ENCODE assay signal across 10 cellular contexts in the genomic region with DNA sequence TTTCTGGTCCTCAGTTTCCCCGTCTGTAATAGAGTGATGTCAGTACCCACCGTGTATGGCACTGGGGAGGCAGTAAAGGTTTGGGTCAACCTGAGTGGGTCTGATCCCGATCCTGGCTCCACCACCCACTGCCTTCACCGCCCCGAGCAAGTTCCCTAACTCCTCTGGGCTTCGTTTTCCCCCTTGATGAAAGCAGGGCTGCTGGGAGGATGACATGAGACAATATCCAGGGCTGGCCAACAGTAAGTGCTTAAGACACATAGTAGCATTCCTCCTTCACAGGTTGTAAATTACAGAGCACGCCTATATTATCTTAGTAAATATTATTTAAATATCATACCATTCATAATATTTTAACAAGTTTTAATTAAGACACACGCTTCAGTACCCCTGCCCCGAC. TPM values are rescaled to one million over a fixed set of nuclear protein-coding genes. Genes with fewer than 3 reads are reported as not detected.
DNase-seq lines count a peak whose midpoint lies in the region; ATAC-seq and TF ChIP-seq lines count a peak whose summit lies in the region.
"Had no signal": no experiment of that assay in that cellular context is flagged by ENCODE, and none has a peak within 500 bp of the region (broad histone marks: within the 10 kb centered on the region; RNA-seq: fewer than 3 reads in every experiment).

No MANE protein-coding gene starts in this region.

- TSS peak; percentile 40 for BruUV-seq in MCF 10A (replicated peaks; lab: Mats Ljungman, UMichigan)

- DNase-seq in activated naive CD4-positive, alpha-beta T cell treated with anti-CD3 and anti-CD28 coated beads for 36 hours = no peak
- no peak for DNase-seq in activated naive CD4-positive, alpha-beta T cell treated with anti-CD3 and anti-CD28 coated beads, Interleukin-2, amount 50 U/mL, for 72 hours (ENCODE audit: low spot score in 2 of 2)
- DNase-seq in MCF 10A (ENCODE audit: unreplicated experiment) (no peak), left colon (no peak)
- DNase-seq: NCI-H1694 treated with DMSO at 0.1 percent for 48 hours, SIG-M5 had no signal

- H3K27me3 Mint-ChIP-seq in activated naive CD4-positive, alpha-beta T cell treated with anti-CD3 and anti-CD28 coated beads for 36 hours (ENCODE audit: low read depth) = no peaks in the 10 kb centered on the region
- no peaks in the 10 kb centered on the region for H3K27me3 Mint-ChIP-seq in MCF 10A (ENCODE audit: insufficient read depth, unreplicated experiment)

- peak overlapping the region; percentile 56 for H3K27ac ChIP-seq in thymus (ENCODE audit: low read depth)

- ATAC-seq in activated naive CD4-positive, alpha-beta T cell treated with anti-CD3 and anti-CD28 coated beads, Interleukin-2, amount 50 U/mL, for 72 hours = no peak
- ATAC-seq in left colon (peak; percentile 32), HG02763 (IDR thresholded peaks at IDR 0.05; ENCODE audit: unreplicated experiment) (no peak), HG03280 (IDR thresholded peaks at IDR 0.05; ENCODE audit: unreplicated experiment) (no peak), HG03457 (IDR thresholded peaks at IDR 0.05; ENCODE audit: unreplicated experiment) (no peak)

- TF ChIP-seq CTCF in MCF 10A (IDR thresholded peaks at IDR 0.05; ENCODE audit: unreplicated experiment) = no peak

- WGBS in thymus = 76% methylated on average over 9 of the region's 9 CpGs

- H3K9me3 ChIP-seq in thymus (ENCODE audit: control insufficient read depth) = no peaks in the 10 kb centered on the region

- H3K27ac Mint-ChIP-seq in activated naive CD4-positive, alpha-beta T cell treated with anti-CD3 and anti-CD28 coated beads for 36 hours = no peak overlapping the region
- H3K27ac Mint-ChIP-seq in activated naive CD4-positive, alpha-beta T cell treated with anti-CD3 and anti-CD28 coated beads, Interleukin-2, amount 50 U/mL, for 72 hours = no peak overlapping the region
- H3K27ac Mint-ChIP-seq in MCF 10A (ENCODE audit: low read depth, unreplicated experiment) = no peak overlapping the region

- CTCF ChIA-PET in activated naive CD4-positive, alpha-beta T cell treated with anti-CD3 and anti-CD28 coated beads for 36 hours (lab: Charles Lee) = interaction anchor here (1.1 to 1.7 kb wide), 4 partner anchors 16 to 300 kb away, joined by 4 to 7 read pairs (median 4); no protein-coding TSS in a partner anchor
- CTCF ChIA-PET in MCF 10A (lab: Yijun Ruan, JAX) = interaction anchor here (0.6 to 2.4 kb wide), 5 partner anchors 11 to 1898 kb away, joined by 3 to 19 read pairs (median 4); no protein-coding TSS in a partner anchor

- H3K4me3 Mint-ChIP-seq in activated naive CD4-positive, alpha-beta T cell treated with anti-CD3 and anti-CD28 coated beads for 36 hours = peak overlapping the region; percentile 60
- peak overlapping the region; percentile 84 for H3K4me3 Mint-ChIP-seq in MCF 10A (ENCODE audit: unreplicated experiment)

- peaks cover 4% of the 10 kb centered on the region for H3K4me1 ChIP-seq in thymus (ENCODE audit: control insufficient read depth, insufficient read depth, low read length)

- POLR2A ChIA-PET in MCF 10A (lab: Yijun Ruan, JAX) = interaction anchor here (0.7 to 1.8 kb wide), 4 partner anchors 17 to 1132 kb away, joined by 3 to 13 read pairs (median 6); a partner anchor contains a TSS

- H3K4me3 ChIP-seq in thymus (ENCODE audit: low read length) = peak overlapping the region; percentile 37

- no peaks in the 10 kb centered on the region for H3K36me3 Mint-ChIP-seq in activated naive CD4-positive, alpha-beta T cell treated with anti-CD3 and anti-CD28 coated beads for 36 hours (ENCODE audit: low read depth)
- no peaks in the 10 kb centered on the region for H3K36me3 Mint-ChIP-seq in activated naive CD4-positive, alpha-beta T cell treated with anti-CD3 and anti-CD28 coated beads, Interleukin-2, amount 50 U/mL, for 72 hours
- H3K36me3 Mint-ChIP-seq in MCF 10A (ENCODE audit: insufficient read depth, unreplicated experiment) = no peaks in the 10 kb centered on the region

- peaks cover 11% of the 10 kb centered on the region for H3K27me3 ChIP-seq in thymus (ENCODE audit: control insufficient read depth, insufficient read depth)

- H3K9me3 Mint-ChIP-seq in activated naive CD4-positive, alpha-beta T cell treated with anti-CD3 and anti-CD28 coated beads for 36 hours = no peaks in the 10 kb centered on the region
- H3K9me3 Mint-ChIP-seq in activated naive CD4-positive, alpha-beta T cell treated with anti-CD3 and anti-CD28 coated beads, Interleukin-2, amount 50 U/mL, for 72 hours = no peaks in the 10 kb centered on the region
- H3K9me3 Mint-ChIP-seq in MCF 10A (ENCODE audit: unreplicated experiment) = no peaks in the 10 kb centered on the region

- intact Hi-C loops in activated naive CD4-positive, alpha-beta T cell treated with anti-CD3 and anti-CD28 coated beads for 36 hours (cut with micrococcal nuclease) = no loop called here
- intact Hi-C loops in MCF 10A (cut with micrococcal nuclease) = no loop called here
- intact Hi-C loops in left colon (cut with DNase I, micrococcal nuclease) = no loop called here

- H3K36me3 ChIP-seq in thymus (ENCODE audit: control insufficient read depth, insufficient read depth) = no peaks in the 10 kb centered on the region

- H3K4me1 Mint-ChIP-seq in activated naive CD4-positive, alpha-beta T cell treated with anti-CD3 and anti-CD28 coated beads for 36 hours (ENCODE audit: low read depth) = peaks cover 16% of the 10 kb centered on the region
- peaks cover 24% of the 10 kb centered on the region for H3K4me1 Mint-ChIP-seq in MCF 10A (ENCODE audit: insufficient read depth, unreplicated experiment)

RNA-seq across cellular contexts. Expression of a gene that starts 0.6 kb away (rescaled TPM):
- 1 to 10 TPM; 2.2 to 3.2 TPM for total RNA-seq in activated naive CD4-positive, alpha-beta T cell treated with anti-CD3 and anti-CD28 coated beads for 36 hours
- 1 to 10 TPM; 3.3 to 6.5 TPM for total RNA-seq in activated naive CD4-positive, alpha-beta T cell treated with anti-CD3 and anti-CD28 coated beads, Interleukin-2, amount 50 U/mL, for 72 hours
- total RNA-seq in MCF 10A (2022) = 22.4 and 39.9 TPM in 2 replicates
- total RNA-seq in left colon = 10 to 100 TPM; 41.7 to 52.2 TPM
- polyA plus RNA-seq in thymus = 22.0 TPM

RNA-seq across cellular contexts. Expression of a gene that starts 51.2 kb away (rescaled TPM):
- 100 to 1,000 TPM; 186 to 196 TPM for total RNA-seq in activated naive CD4-positive, alpha-beta T cell treated with anti-CD3 and anti-CD28 coated beads for 36 hours
- total RNA-seq in activated naive CD4-positive, alpha-beta T cell treated with anti-CD3 and anti-CD28 coated beads, Interleukin-2, amount 50 U/mL, for 72 hours = 100 to 1,000 TPM; 139 to 176 TPM
- total RNA-seq in MCF 10A (2022) (337 and 338 TPM in 2 replicates), left colon (10 to 100 TPM; 58.1 to 66.2 TPM)
- polyA plus RNA-seq in thymus = 42.7 TPM

RNA-seq across cellular contexts. Expression of a gene that starts 51.8 kb away (rescaled TPM):
- 10 to 100 TPM; 16.5 to 19.9 TPM for total RNA-seq in activated naive CD4-positive, alpha-beta T cell treated with anti-CD3 and anti-CD28 coated beads for 36 hours
- 10 to 100 TPM; 24.3 to 28.4 TPM for total RNA-seq in activated naive CD4-positive, alpha-beta T cell treated with anti-CD3 and anti-CD28 coated beads, Interleukin-2, amount 50 U/mL, for 72 hours
- total RNA-seq in MCF 10A (2022) (70.7 and 74.1 TPM in 2 replicates), left colon (10 to 100 TPM; 80.3 to 91.2 TPM)
- 71.1 TPM for polyA plus RNA-seq in thymus
